14 cellular contexts compared by ENCODE assay signal in genomic region chr4:56408978-56409377, GRCh38. TPM values are rescaled to one million over a fixed set of nuclear protein-coding genes. Genes with fewer than 3 reads are reported as not detected.
DNase-seq lines count a peak whose midpoint lies in the region; ATAC-seq, FAIRE-seq and TF ChIP-seq lines count a peak whose summit lies in the region.
"Had no signal": no experiment of that assay in that cellular context is flagged by ENCODE, and none has a peak within 500 bp of the region (broad histone marks: within the 10 kb centered on the region; RNA-seq: fewer than 3 reads in every experiment).

No MANE protein-coding gene starts in this region.

- no peak for TF ChIP-seq POLR2A in K562 (conservative IDR thresholded peaks at IDR 0.05)

- H3K4me1 Mint-ChIP-seq in HFFc6 (ENCODE audit: low read depth) (peaks cover 42% of the 10 kb centered on the region), type B pancreatic cell (ENCODE audit: unreplicated experiment) (peaks cover 26% of the 10 kb centered on the region)

- no peak overlapping the region for H2BK15ac ChIP-seq in mesenchymal stem cell (ENCODE audit: low read depth, poor library complexity, severe bottlenecking)

- ATAC-seq in K562, result no peak
- ATAC-seq: CD8-positive, alpha-beta T cell; HCT116 had no signal

- H3K23ac ChIP-seq in mesenchymal stem cell (ENCODE audit: low read length in 2 of 2), result no peak overlapping the region

- H3K4me2 ChIP-seq in K562 (ENCODE audit: insufficient read depth, low read length) (no peak overlapping the region), mesenchymal stem cell (ENCODE audit: low read length, poor library complexity, severe bottlenecking) (no peak overlapping the region)

- H3K4me3 ChIP-seq in K562 (no peak overlapping the region), mesenchymal stem cell (ENCODE audit: insufficient read depth in 1 of 2, low read depth in 1 of 2, low read length in 2 of 2) (no peak overlapping the region)
- H3K4me3 ChIP-seq: SJCRH30 had no signal

- no peaks in the 10 kb centered on the region for H3K9me3 ChIP-seq in K562 (replicated peaks; ENCODE audit: control insufficient read depth, insufficient read depth, low read depth, low read length)
- no peaks in the 10 kb centered on the region for H3K9me3 ChIP-seq in mesenchymal stem cell (ENCODE audit: control insufficient read depth, low read length)
- H3K9me3 ChIP-seq: SJCRH30 had no signal

- no peak for TF ChIP-seq EP300 in K562 (IDR thresholded peaks at IDR 0.05; ENCODE audit: low read length)

- BruUV-seq in K562 (replicated peaks; lab: Mats Ljungman, UMichigan), result no TSS peak

- POLR2A ChIA-PET in K562 (lab: Yijun Ruan, JAX), result no interaction called here

- H3K27ac ChIP-seq in K562 (ENCODE audit: extremely low read depth, low read depth, low read length) (no peak overlapping the region), mesenchymal stem cell (ENCODE audit: low read length, poor library complexity, severe bottlenecking) (no peak overlapping the region)
- H3K27ac ChIP-seq: SJCRH30 had no signal

- intact Hi-C loops in K562 (cut with micrococcal nuclease), result no loop called here

- no peaks in the 10 kb centered on the region for H3K9me1 ChIP-seq in K562 (ENCODE audit: control insufficient read depth, insufficient read depth, low read length)

- H3K9ac ChIP-seq in K562 (ENCODE audit: insufficient read depth in 1 of 2, low read depth in 2 of 2, low read length in 2 of 2), result no peak overlapping the region
- peak overlapping the region; percentile 93 for H3K9ac ChIP-seq in mesenchymal stem cell (ENCODE audit: low read length)

- H4K91ac ChIP-seq in mesenchymal stem cell (ENCODE audit: low read length), result no peak overlapping the region

- no peak overlapping the region for H2BK120ac ChIP-seq in mesenchymal stem cell (ENCODE audit: low read depth, low read length)

- H3K36me3 ChIP-seq in K562 (ENCODE audit: control insufficient read depth, insufficient read depth, low read length) (peaks cover 47% of the 10 kb centered on the region), mesenchymal stem cell (ENCODE audit: control insufficient read depth in 1 of 2, insufficient read depth in 2 of 2, low read depth in 1 of 2, low read length in 2 of 2) (peaks cover 6 to 21% of the 10 kb centered on the region in 2 experiments)

- H2AK5ac ChIP-seq in mesenchymal stem cell (ENCODE audit: low read length, severe bottlenecking), result no peak overlapping the region

- DNase-seq in HFFc6 (no peak), K562 (ENCODE audit: extremely low read depth in 1 of 4, low spot score in 3 of 4) (no peak), mesenchymal stem cell (no peak), type B pancreatic cell (ENCODE audit: extremely low spot score, unreplicated experiment) (no peak), SW 1271 (lab: John Stamatoyannopoulos, UW) (no peak), epidermal melanocyte (ENCODE audit: insufficient read length, low spot score) (no peak), GDM1 (lab: John Stamatoyannopoulos, UW) (no peak)
- DNase-seq: CD8-positive, alpha-beta T cell; DND-41; NCI-H1092; NCI-H226; NCI-H526; SJCRH30 had no signal

- H3K27me3 ChIP-seq in K562 (ENCODE audit: control insufficient read depth in 2 of 2, insufficient read depth in 2 of 2, low read length in 2 of 2) (no peaks in the 10 kb centered on the region), mesenchymal stem cell (ENCODE audit: control insufficient read depth in 1 of 2, insufficient read depth in 1 of 2, low read length in 2 of 2) (no peaks in the 10 kb centered on the region)
- H3K27me3 ChIP-seq: SJCRH30 had no signal

- in situ Hi-C loops in K562 (cut with MboI), result no loop called here

- no peak for TF ChIP-seq RAD21 in K562 (CRISPR knock-in tag; conservative IDR thresholded peaks at IDR 0.05 in 1 of 2, IDR thresholded peaks at IDR 0.05 in 1 of 2)

- H3K36me3 Mint-ChIP-seq in HFFc6 (ENCODE audit: low read depth) (0 out of 2 replicates have a peak, but pooled peaks cover 6% of the 10 kb centered on the region), type B pancreatic cell (peaks cover 8% of the 10 kb centered on the region)

- H3K4me3 Mint-ChIP-seq in HFFc6 (no peak overlapping the region), type B pancreatic cell (no peak overlapping the region)
- H3K4me3 Mint-ChIP-seq: CD8-positive, alpha-beta T cell had no signal

- H2BK12ac ChIP-seq in mesenchymal stem cell (ENCODE audit: low read length in 2 of 2), result no peak overlapping the region

- H2AFZ ChIP-seq in K562 (ENCODE audit: low read depth, low read length) (no peak overlapping the region), mesenchymal stem cell (ENCODE audit: low read depth, low read length) (no peak overlapping the region)

- no peak for TF ChIP-seq CTCF in HFFc6 (IDR thresholded peaks at IDR 0.05)
- no peak for TF ChIP-seq CTCF in K562 (IDR thresholded peaks at IDR 0.05 in 2 of 3, conservative IDR thresholded peaks at IDR 0.05 in 1 of 3; ENCODE audit: insufficient read depth in 2 of 3, low read depth in 1 of 3, low read length in 3 of 3)
- TF ChIP-seq CTCF in type B pancreatic cell (conservative IDR thresholded peaks at IDR 0.05), result no peak

- peaks cover 12% of the 10 kb centered on the region for H3K79me1 ChIP-seq in mesenchymal stem cell (replicated peaks; ENCODE audit: low read length, poor library complexity, severe bottlenecking)

- H3K27ac Mint-ChIP-seq in HFFc6 (peak overlapping the region; percentile 100), type B pancreatic cell (peak overlapping the region; percentile 29)
- H3K27ac Mint-ChIP-seq: CD8-positive, alpha-beta T cell had no signal

- no peak overlapping the region for H3K14ac ChIP-seq in mesenchymal stem cell (ENCODE audit: low read length in 2 of 2)

- H3K4me1 ChIP-seq in K562 (replicated peaks in 1 of 2; ENCODE audit: control insufficient read depth in 2 of 2, insufficient read depth in 2 of 2, low read length in 2 of 2), result no peaks in the 10 kb centered on the region
- H3K4me1 ChIP-seq in mesenchymal stem cell (ENCODE audit: control insufficient read depth, insufficient read depth, low read depth, low read length), result peaks cover 1% of the 10 kb centered on the region

- H3K9me3 Mint-ChIP-seq in HFFc6 (no peaks in the 10 kb centered on the region), type B pancreatic cell (no peaks in the 10 kb centered on the region)
- H3K9me3 Mint-ChIP-seq: CD8-positive, alpha-beta T cell had no signal

- CTCF ChIA-PET in K562 (lab: Yijun Ruan, JAX; ENCODE audit: low intra/inter-chr PET ratio), result no interaction called here

- no peak overlapping the region for H4K8ac ChIP-seq in mesenchymal stem cell (ENCODE audit: low read length)

- peaks cover 62% of the 10 kb centered on the region for H3K79me2 ChIP-seq in K562 (ENCODE audit: control insufficient read depth, insufficient read depth, low read length)

- no peak overlapping the region for H3K4ac ChIP-seq in mesenchymal stem cell (ENCODE audit: low read depth in 1 of 2, low read length in 2 of 2)

- no peak overlapping the region for H3K18ac ChIP-seq in mesenchymal stem cell (ENCODE audit: low read depth in 1 of 2, low read length in 2 of 2)

- no peaks in the 10 kb centered on the region; the same call in 1 of the 2 replicates for H4K20me1 ChIP-seq in K562 (replicated peaks; ENCODE audit: control insufficient read depth, insufficient read depth, low read length)

- WGBS in K562 (ENCODE audit: insufficient coverage, low coverage, missing lambda C conversion rate), result 95% methylated on average over 2 of the region's 2 CpGs
- 100% methylated on average over 2 of the region's 2 CpGs for WGBS in mesenchymal stem cell

- no peak overlapping the region for H2BK5ac ChIP-seq in mesenchymal stem cell (ENCODE audit: low read depth, low read length, poor library complexity, severe bottlenecking)

- H3K27me3 Mint-ChIP-seq in HFFc6 (ENCODE audit: insufficient read depth) (no peaks in the 10 kb centered on the region; the same call in 1 of the 2 replicates), type B pancreatic cell (no peaks in the 10 kb centered on the region)

- FAIRE-seq in K562 (lab: Jason Lieb, UNC), result no peak

RNA-seq across cellular contexts. Expression of gene AASDH, which starts 21.7 kb away (rescaled TPM):
- total RNA-seq in HFFc6 (2021; fragmentation: NEBNext Ultra II Directional; extraction: Animal tissue kit (Norgen Biotek cat#: 25700)), result 10 to 100 TPM in 1 of 6 experiments, 1 to 10 TPM in 5; 6.7 to 10.1 (median 8.4) TPM
- total RNA-seq in K562 (2011; cell fraction: chromatin; rRNA removed; ENCODE audit: low replicate concordance), result 23.6 and 58.4 TPM in 2 replicates
- 11.5 and 13.7 TPM in 2 replicates for total RNA-seq in K562 (2011; cell fraction: nucleolus; rRNA removed)
- 23.2 and 30.4 TPM in 2 replicates for total RNA-seq in K562 (2011; cell fraction: nucleoplasm; rRNA removed)
- total RNA-seq in K562 (2014; rRNA removed) (7.7 and 11.1 TPM in 2 replicates), K562 (2014; rRNA removed; fragmentation: Illumina TruSeq; extraction: Trizol) (16.2 and 19.7 TPM in 2 replicates), K562 (2015; rRNA removed; fragmentation: Illumina TruSeq; extraction: Trizol) (12.6 and 13.7 TPM in 2 replicates), K562 (2021) (9.3 and 14.1 TPM in 2 replicates), type B pancreatic cell (ENCODE audit: low replicate concordance) (16.7 and 19.2 TPM in 2 replicates)
- polyA plus RNA-seq in K562 (2011; rRNA removed) (20.3 and 25.0 TPM in 2 replicates), K562 (2014; fragmentation: Illumina TruSeq; extraction: Trizol) (11.2 and 11.4 TPM in 2 replicates), K562 (2014; fragmentation: Nextera tagmentation; extraction: Ambion mirVana) (10 to 100 TPM; 16.8 to 29.7 TPM), K562 (2014; rRNA removed) (8.6 and 8.8 TPM in 2 replicates)
- polyA plus RNA-seq in K562 (2011; cell fraction: cytosol; rRNA removed), result 4.5 and 11.3 TPM in 2 replicates
- polyA plus RNA-seq in K562 (2011; cell fraction: nucleus; rRNA removed), result 14.2 and 26.2 TPM in 2 replicates
- polyA plus RNA-seq in K562 (2012), result 6.4 and 6.5 TPM in 2 replicates
- polyA minus RNA-seq in K562 (2011; rRNA and poly(A)+ RNA removed), result 40.2 and 41.6 TPM in 2 replicates
- polyA minus RNA-seq in K562 (2011; cell fraction: cytosol; rRNA and poly(A)+ RNA removed), result 6.3 and 9.5 TPM in 2 replicates
- 17.1 and 32.8 TPM in 2 replicates for polyA minus RNA-seq in K562 (2011; cell fraction: nucleus; rRNA and poly(A)+ RNA removed)
- 3.8 TPM for polyA plus RNA-seq in mesenchymal stem cell (2013, experiment 1 of 2)
- polyA plus RNA-seq in mesenchymal stem cell (2013, experiment 2 of 2), result 3.9 TPM

RNA-seq across cellular contexts. Expression of gene PPAT, which starts 26.4 kb away (rescaled TPM):
- total RNA-seq in HFFc6 (2021; fragmentation: NEBNext Ultra II Directional; extraction: Animal tissue kit (Norgen Biotek cat#: 25700)), result 10 to 100 TPM; 19.3 to 26.3 (median 22.3) TPM
- total RNA-seq in K562 (2011; cell fraction: chromatin; rRNA removed; ENCODE audit: low replicate concordance), result 16.8 and 38.4 TPM in 2 replicates
- 8.3 and 12.4 TPM in 2 replicates for total RNA-seq in K562 (2011; cell fraction: nucleolus; rRNA removed)
- total RNA-seq in K562 (2011; cell fraction: nucleoplasm; rRNA removed), result 18.7 and 34.4 TPM in 2 replicates
- total RNA-seq in K562 (2014; rRNA removed), result 45.7 and 50.3 TPM in 2 replicates
- 70.9 and 73.9 TPM in 2 replicates for total RNA-seq in K562 (2014; rRNA removed; fragmentation: Illumina TruSeq; extraction: Trizol)
- total RNA-seq in K562 (2015; rRNA removed; fragmentation: Illumina TruSeq; extraction: Trizol), result 52.1 and 55.4 TPM in 2 replicates
- 75.5 and 75.8 TPM in 2 replicates for total RNA-seq in K562 (2021)
- polyA plus RNA-seq in K562 (2011; rRNA removed), result 59.3 and 64.8 TPM in 2 replicates
- polyA plus RNA-seq in K562 (2011; cell fraction: cytosol; rRNA removed), result 11.1 and 20.7 TPM in 2 replicates
- polyA plus RNA-seq in K562 (2011; cell fraction: nucleus; rRNA removed), result 25.7 and 27.4 TPM in 2 replicates
- polyA plus RNA-seq in K562 (2012), result 24.5 and 35.5 TPM in 2 replicates
- polyA plus RNA-seq in K562 (2014; fragmentation: Illumina TruSeq; extraction: Trizol), result 53.3 and 57.2 TPM in 2 replicates
- 10 to 100 TPM; 49.3 to 55.5 TPM for polyA plus RNA-seq in K562 (2014; fragmentation: Nextera tagmentation; extraction: Ambion mirVana)
- polyA plus RNA-seq in K562 (2014; rRNA removed), result 36.2 and 41.7 TPM in 2 replicates
- 63.7 and 64.8 TPM in 2 replicates for polyA minus RNA-seq in K562 (2011; rRNA and poly(A)+ RNA removed)
- 35.0 and 42.0 TPM in 2 replicates for polyA minus RNA-seq in K562 (2011; cell fraction: cytosol; rRNA and poly(A)+ RNA removed)
- polyA minus RNA-seq in K562 (2011; cell fraction: nucleus; rRNA and poly(A)+ RNA removed), result 14.9 and 27.1 TPM in 2 replicates
- polyA plus RNA-seq in mesenchymal stem cell (2013, experiment 1 of 2), result 9.4 TPM
- 10.4 TPM for polyA plus RNA-seq in mesenchymal stem cell (2013, experiment 2 of 2)
- 20.6 and 37.8 TPM in 2 replicates for total RNA-seq in type B pancreatic cell (ENCODE audit: low replicate concordance)

RNA-seq across cellular contexts. Expression of gene PAICS, which starts 27.1 kb away (rescaled TPM):
- 100 to 1,000 TPM; 136 to 177 (median 168) TPM for total RNA-seq in HFFc6 (2021; fragmentation: NEBNext Ultra II Directional; extraction: Animal tissue kit (Norgen Biotek cat#: 25700))
- total RNA-seq in K562 (2011; cell fraction: chromatin; rRNA removed; ENCODE audit: low replicate concordance), result 79.1 and 160 TPM in 2 replicates
- 41.7 and 48.4 TPM in 2 replicates for total RNA-seq in K562 (2011; cell fraction: nucleolus; rRNA removed)
- total RNA-seq in K562 (2011; cell fraction: nucleoplasm; rRNA removed), result 91.3 and 181 TPM in 2 replicates
- total RNA-seq in K562 (2014; rRNA removed) (127 and 147 TPM in 2 replicates), K562 (2014; rRNA removed; fragmentation: Illumina TruSeq; extraction: Trizol) (302 and 365 TPM in 2 replicates), K562 (2015; rRNA removed; fragmentation: Illumina TruSeq; extraction: Trizol) (247 and 260 TPM in 2 replicates), K562 (2021) (387 and 392 TPM in 2 replicates), type B pancreatic cell (ENCODE audit: low replicate concordance) (92.8 and 157 TPM in 2 replicates)
- polyA plus RNA-seq in K562 (2011; rRNA removed) (467 and 587 TPM in 2 replicates), K562 (2014; fragmentation: Illumina TruSeq; extraction: Trizol) (399 and 469 TPM in 2 replicates), K562 (2014; fragmentation: Nextera tagmentation; extraction: Ambion mirVana) (100 to 1,000 TPM; 385 to 490 TPM), K562 (2014; rRNA removed) (353 and 354 TPM in 2 replicates)
- 218 and 393 TPM in 2 replicates for polyA plus RNA-seq in K562 (2011; cell fraction: cytosol; rRNA removed)
- polyA plus RNA-seq in K562 (2011; cell fraction: nucleus; rRNA removed), result 127 and 173 TPM in 2 replicates
- 209 and 259 TPM in 2 replicates for polyA plus RNA-seq in K562 (2012)
- polyA minus RNA-seq in K562 (2011; rRNA and poly(A)+ RNA removed), result 322 and 325 TPM in 2 replicates
- polyA minus RNA-seq in K562 (2011; cell fraction: cytosol; rRNA and poly(A)+ RNA removed), result 97.4 and 119 TPM in 2 replicates
- 63.0 and 105 TPM in 2 replicates for polyA minus RNA-seq in K562 (2011; cell fraction: nucleus; rRNA and poly(A)+ RNA removed)
- polyA plus RNA-seq in mesenchymal stem cell (2013, experiment 1 of 2), result 65.7 TPM
- polyA plus RNA-seq in mesenchymal stem cell (2013, experiment 2 of 2), result 67.3 TPM

RNA-seq across cellular contexts. Expression of gene SRP72, which starts 58.4 kb away (rescaled TPM):
- 100 to 1,000 TPM; 152 to 180 (median 166) TPM for total RNA-seq in HFFc6 (2021; fragmentation: NEBNext Ultra II Directional; extraction: Animal tissue kit (Norgen Biotek cat#: 25700))
- total RNA-seq in K562 (2011; cell fraction: chromatin; rRNA removed; ENCODE audit: low replicate concordance), result 163 and 301 TPM in 2 replicates
- 80.3 and 81.5 TPM in 2 replicates for total RNA-seq in K562 (2011; cell fraction: nucleolus; rRNA removed)
- total RNA-seq in K562 (2011; cell fraction: nucleoplasm; rRNA removed), result 140 and 145 TPM in 2 replicates
- total RNA-seq in K562 (2014; rRNA removed) (142 and 175 TPM in 2 replicates), K562 (2014; rRNA removed; fragmentation: Illumina TruSeq; extraction: Trizol) (178 and 198 TPM in 2 replicates), K562 (2015; rRNA removed; fragmentation: Illumina TruSeq; extraction: Trizol) (143 and 155 TPM in 2 replicates), K562 (2021) (202 and 205 TPM in 2 replicates), type B pancreatic cell (ENCODE audit: low replicate concordance) (87.3 and 108 TPM in 2 replicates)
- polyA plus RNA-seq in K562 (2011; rRNA removed) (145 and 208 TPM in 2 replicates), K562 (2014; fragmentation: Illumina TruSeq; extraction: Trizol) (185 and 311 TPM in 2 replicates), K562 (2014; fragmentation: Nextera tagmentation; extraction: Ambion mirVana) (100 to 1,000 TPM; 300 to 341 TPM), K562 (2014; rRNA removed) (96.2 and 124 TPM in 2 replicates)
- 37.0 and 57.4 TPM in 2 replicates for polyA plus RNA-seq in K562 (2011; cell fraction: cytosol; rRNA removed)
- 76.3 and 90.4 TPM in 2 replicates for polyA plus RNA-seq in K562 (2011; cell fraction: nucleus; rRNA removed)
- 124 and 146 TPM in 2 replicates for polyA plus RNA-seq in K562 (2012)
- polyA minus RNA-seq in K562 (2011; rRNA and poly(A)+ RNA removed), result 595 and 707 TPM in 2 replicates
- 124 and 152 TPM in 2 replicates for polyA minus RNA-seq in K562 (2011; cell fraction: cytosol; rRNA and poly(A)+ RNA removed)
- 88.9 and 167 TPM in 2 replicates for polyA minus RNA-seq in K562 (2011; cell fraction: nucleus; rRNA and poly(A)+ RNA removed)
- polyA plus RNA-seq in mesenchymal stem cell (2013, experiment 1 of 2), result 195 TPM
- 179 TPM for polyA plus RNA-seq in mesenchymal stem cell (2013, experiment 2 of 2)
